32 cellular contexts compared by ENCODE assay signal in genomic region chr2:189191766-189192165, GRCh38. TPM values are rescaled to one million over a fixed set of nuclear protein-coding genes. Genes with fewer than 3 reads are reported as not detected.
A peak's percentile ranks its signal among the peaks of the same experiment; 100 is the strongest.
DNase-seq lines count a peak whose midpoint lies in the region; ATAC-seq, FAIRE-seq and TF ChIP-seq lines count a peak whose summit lies in the region.
"Had no signal": no experiment of that assay in that cellular context is flagged by ENCODE, and none has a peak within 500 bp of the region (broad histone marks: within the 10 kb centered on the region; RNA-seq: fewer than 3 reads in every experiment).

No MANE protein-coding gene starts in this region.

- intact Hi-C loops in activated T-helper 2 cell treated with anti-CD3 and anti-CD28 coated beads, Interferon-gamma antibody, Interleukin-2, Interleukin-4, amounts not matched to agents 10 μg/mL and 5 μg/mL and 100 μg/mL, durations not matched to agents 14 hours and 24 hours and 36 hours (cut with micrococcal nuclease) = no loop called here

- TF ChIP-seq POLR2A in H54 (IDR thresholded peaks at IDR 0.05; ENCODE audit: low read depth, low read length) = no peak

- H3K36me3 Mint-ChIP-seq in activated T-helper 2 cell treated with anti-CD3 and anti-CD28 coated beads, Interferon-gamma antibody, Interleukin-2, Interleukin-4, amounts not matched to agents 10 μg/mL and 5 μg/mL and 100 μg/mL, durations not matched to agents 14 hours and 24 hours and 36 hours (ENCODE audit: low read depth) = no peaks in the 10 kb centered on the region
- H3K36me3 Mint-ChIP-seq: activated CD4-positive, alpha-beta memory T cell treated with anti-CD3 and anti-CD28 coated beads for 36 hours had no signal

- no peaks in the 10 kb centered on the region for H3K4me1 Mint-ChIP-seq in activated T-helper 2 cell treated with anti-CD3 and anti-CD28 coated beads, Interferon-gamma antibody, Interleukin-2, Interleukin-4, amounts not matched to agents 10 μg/mL and 5 μg/mL and 100 μg/mL, durations not matched to agents 14 hours and 24 hours and 36 hours (ENCODE audit: low read depth)
- H3K4me1 Mint-ChIP-seq: stimulated activated naive CD8-positive, alpha-beta T cell treated with anti-CD3 and anti-CD28 coated beads, Interleukin-15, amount 100 ng/mL, for 72 hours had no signal

- H3K4me3 ChIP-seq in AG10803 (ENCODE audit: low read length) = no peak overlapping the region
- H3K4me3 ChIP-seq in astrocyte of the spinal cord (ENCODE audit: low read depth, low read length) = no peak overlapping the region
- H3K4me3 ChIP-seq: adrenal gland, BLaER1, heart left ventricle, right atrium auricular region, thyroid gland, vagina had no signal

- H3K27ac Mint-ChIP-seq in activated T-helper 2 cell treated with anti-CD3 and anti-CD28 coated beads, Interferon-gamma antibody, Interleukin-2, Interleukin-4, amounts not matched to agents 10 μg/mL and 5 μg/mL and 100 μg/mL, durations not matched to agents 14 hours and 24 hours and 36 hours = no peak overlapping the region
- H3K27ac Mint-ChIP-seq: activated CD4-positive, alpha-beta memory T cell treated with anti-CD3 and anti-CD28 coated beads for 36 hours; mesothelial cell of epicardium; stimulated activated naive CD8-positive, alpha-beta T cell treated with anti-CD3 and anti-CD28 coated beads, Interleukin-15, amount 100 ng/mL, for 72 hours; T-helper 2 cell treated with Interferon-gamma antibody and Interleukin-4, amounts not matched to agents 5 μg/mL and 100 μg/mL, for 36 hours had no signal

- no peak for TF ChIP-seq CTCF in AG10803 (conservative IDR thresholded peaks at IDR 0.05; ENCODE audit: low read length)
- no peak for TF ChIP-seq CTCF in astrocyte of the spinal cord (IDR thresholded peaks at IDR 0.05; ENCODE audit: low read depth, low read length)

- FAIRE-seq in H54 (lab: Jason Lieb, UNC) = peak; percentile 95

- DNase-seq in AG10803 (ENCODE audit: low read depth) = peak; percentile 63
- no peak for DNase-seq in H54 (ENCODE audit: insufficient read length, low spot score)
- peak; percentile 54 for DNase-seq in astrocyte of the spinal cord (ENCODE audit: low read depth, low spot score)
- peak; percentile 56 for DNase-seq in fibroblast of the conjunctiva (ENCODE audit: low read depth)
- no peak for DNase-seq in NCI-H146 treated with DMSO at 0.1 percent for 48 hours (lab: John Stamatoyannopoulos, UW; ENCODE audit: unreplicated experiment)
- DNase-seq in NCI-H2227 (lab: John Stamatoyannopoulos, UW; ENCODE audit: unreplicated experiment) = no peak
- no peak for DNase-seq in activated T-helper 2 cell treated with anti-CD3 and anti-CD28 coated beads, Interferon-gamma antibody, Interleukin-2, Interleukin-4, amounts not matched to agents 10 μg/mL and 5 μg/mL and 100 μg/mL, durations not matched to agents 14 hours and 24 hours and 36 hours (ENCODE audit: low spot score)
- DNase-seq: activated CD4-positive, alpha-beta memory T cell treated with anti-CD3 and anti-CD28 coated beads for 36 hours; activated CD4-positive, alpha-beta T cell treated with anti-CD3 and anti-CD28 coated beads for 1 hour; activated CD8-positive, alpha-beta memory T cell treated with anti-CD3 and anti-CD28 coated beads, Interleukin-2, amount 50 U/mL, for 4 hours; activated naive CD4-positive, alpha-beta T cell treated with Interleukin-2 at 50 U/mL for 16 hours; adrenal gland; brain microvascular endothelial cell; effector CD4-positive, alpha-beta T cell; foreskin melanocyte; heart left ventricle; NCI-H1048; NCI-H1694; NCI-H524; NK-92 treated with Interleukin-12 subunit alpha and Interleukin-12 subunit beta, amount 100 ng/mL, for 24 hours; posterior cingulate gyrus; SHP77; stimulated activated CD4-positive, alpha-beta T cell treated with anti-CD3 and anti-CD28 coated beads, Interleukin-2, amount 100 ng/mL, for 24 hours; stimulated activated naive CD8-positive, alpha-beta T cell treated with anti-CD3 and anti-CD28 coated beads, Interleukin-15, amount 100 ng/mL, for 72 hours; thyroid gland had no signal

- H3K4me3 Mint-ChIP-seq in activated T-helper 2 cell treated with anti-CD3 and anti-CD28 coated beads, Interferon-gamma antibody, Interleukin-2, Interleukin-4, amounts not matched to agents 10 μg/mL and 5 μg/mL and 100 μg/mL, durations not matched to agents 14 hours and 24 hours and 36 hours (ENCODE audit: low read depth) = no peak overlapping the region
- H3K4me3 Mint-ChIP-seq: activated CD4-positive, alpha-beta memory T cell treated with anti-CD3 and anti-CD28 coated beads for 36 hours; mesothelial cell of epicardium; stimulated activated naive CD8-positive, alpha-beta T cell treated with anti-CD3 and anti-CD28 coated beads, Interleukin-15, amount 100 ng/mL, for 72 hours; T-helper 2 cell treated with Interferon-gamma antibody and Interleukin-4, amounts not matched to agents 5 μg/mL and 100 μg/mL, for 36 hours had no signal

- in situ Hi-C loops in astrocyte of the spinal cord (cut with HindIII; ENCODE audit: low sequenced_read_pairs) = no loop called here

- H3K9me3 Mint-ChIP-seq in activated T-helper 2 cell treated with anti-CD3 and anti-CD28 coated beads, Interferon-gamma antibody, Interleukin-2, Interleukin-4, amounts not matched to agents 10 μg/mL and 5 μg/mL and 100 μg/mL, durations not matched to agents 14 hours and 24 hours and 36 hours = no peaks in the 10 kb centered on the region
- H3K9me3 Mint-ChIP-seq: activated CD4-positive, alpha-beta memory T cell treated with anti-CD3 and anti-CD28 coated beads for 36 hours; stimulated activated naive CD8-positive, alpha-beta T cell treated with anti-CD3 and anti-CD28 coated beads, Interleukin-15, amount 100 ng/mL, for 72 hours; T-helper 2 cell treated with Interferon-gamma antibody and Interleukin-4, amounts not matched to agents 5 μg/mL and 100 μg/mL, for 36 hours had no signal

- no peak for ATAC-seq in GM18502 (IDR thresholded peaks at IDR 0.05; ENCODE audit: poor library complexity, unreplicated experiment)
- ATAC-seq: heart left ventricle; stimulated activated naive CD8-positive, alpha-beta T cell treated with anti-CD3 and anti-CD28 coated beads, Interleukin-15, amount 100 ng/mL, for 72 hours had no signal

- no peaks in the 10 kb centered on the region for H3K27me3 Mint-ChIP-seq in activated T-helper 2 cell treated with anti-CD3 and anti-CD28 coated beads, Interferon-gamma antibody, Interleukin-2, Interleukin-4, amounts not matched to agents 10 μg/mL and 5 μg/mL and 100 μg/mL, durations not matched to agents 14 hours and 24 hours and 36 hours (ENCODE audit: low read depth)
- H3K27me3 Mint-ChIP-seq: stimulated activated naive CD8-positive, alpha-beta T cell treated with anti-CD3 and anti-CD28 coated beads, Interleukin-15, amount 100 ng/mL, for 72 hours had no signal

RNA-seq across cellular contexts. Expression of gene COL5A2, which starts 12.2 kb away (rescaled TPM):
- 0.05 and 0.23 TPM in 2 replicates for total RNA-seq in activated T-helper 2 cell treated with anti-CD3 and anti-CD28 coated beads, Interferon-gamma antibody, Interleukin-2, Interleukin-4, amounts not matched to agents 10 μg/mL and 5 μg/mL and 100 μg/mL, durations not matched to agents 14 hours and 24 hours and 36 hours
- total RNA-seq: HT-29 had no signal

Comparison
In these comparisons a context has a peak if more than half of its experiments do, and no peak if none do; other contexts are left out.
1. DNase-seq: peak in AG10803 (single experiment), astrocyte of the spinal cord (single experiment) and fibroblast of the conjunctiva (single experiment); none in H54 (single experiment), NCI-H146 treated with DMSO at 0.1 percent for 48 hours (single experiment), NCI-H2227 (single experiment) and activated T-helper 2 cell treated with anti-CD3 and anti-CD28 coated beads, Interferon-gamma antibody, Interleukin-2, Interleukin-4, amounts not matched to agents 10 μg/mL and 5 μg/mL and 100 μg/mL, durations not matched to agents 14 hours and 24 hours and 36 hours (single experiment).